Comparison of ENCODE assay signal across 23 cellular contexts in genomic region chr11:125274309-125274708, GRCh38.
"Had no signal": no experiment of that assay in that cellular context is flagged by ENCODE, and none has a peak within 500 bp of the region (broad histone marks: within the 10 kb centered on the region; RNA-seq: fewer than 3 reads in every experiment).

No MANE protein-coding gene starts in this region.

- FAIRE-seq: HepG2, RCC 7860 had no signal

- H3K4me1 ChIP-seq: SJSA1 had no signal

- H3K9me3 ChIP-seq: MG63, SJSA1 had no signal

- DNase-seq: IMR-90, Kasumi-1, MG63, NCI-H1092, NCI-H1105 treated with DMSO at 0.1 percent for 48 hours, NCI-H1417 treated with DMSO at 0.1 percent for 48 hours, NCI-H146, NCI-H1694 treated with DMSO at 0.1 percent for 48 hours, NCI-H1930, NCI-H2081, NCI-H2107, NCI-H226, NCI-H524, NCI-H526 treated with DMSO at 0.1 percent for 48 hours, NCI-H748 treated with DMSO at 0.1 percent for 48 hours, Right ventricle myocardium superior, RPMI8226, SIG-M5 had no signal

- H3K36me3 ChIP-seq: SJSA1 had no signal

- H3K9ac ChIP-seq: KMS-11 had no signal

- H3K27me3 ChIP-seq: MG63, SJSA1 had no signal

- ATAC-seq: HepG2 had no signal

- H3K4me2 ChIP-seq: KMS-11 had no signal

- H3K27ac ChIP-seq: KMS-11, SJSA1, SK-N-MC had no signal

- H3K4me3 ChIP-seq: MG63, SJSA1, SK-N-MC had no signal
